In the genomic region with DNA sequence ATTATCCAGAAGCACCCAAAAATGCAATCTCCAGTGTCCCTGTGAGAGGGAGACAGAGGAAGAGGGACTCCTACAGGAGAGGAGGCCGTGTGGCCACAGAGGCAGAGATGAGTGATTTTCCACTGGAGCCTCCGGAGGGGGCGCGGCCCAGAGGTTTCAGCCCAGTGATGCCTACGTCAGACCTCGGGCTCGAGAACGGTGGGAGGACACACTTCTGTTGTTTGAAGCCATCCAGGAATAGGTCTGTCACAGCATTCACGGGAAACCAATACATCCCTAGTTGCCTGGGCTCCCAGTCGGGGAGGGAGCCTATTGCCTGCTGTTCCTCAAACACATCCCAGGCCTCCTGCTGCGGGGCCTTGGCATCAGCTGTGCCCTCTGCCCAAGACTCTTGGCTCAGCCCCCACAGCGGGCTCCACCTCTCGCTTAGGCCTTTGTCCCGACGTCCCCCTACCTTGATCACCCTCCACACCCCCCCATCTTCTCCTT, we compare ENCODE assay signal across 1 cellular context.
TF ChIP-seq lines count a peak whose summit lies in the region.

No MANE protein-coding gene starts in this region.

TF ChIP-seq in HCT116, 20 proteins besides CTCF, POLR2A, EP300 and RAD21 (continued from another document):
- TF ChIP-seq SRF (IDR thresholded peaks at IDR 0.05; ENCODE audit: low read depth) (no peak), SP1 (IDR thresholded peaks at IDR 0.05; ENCODE audit: low read depth) (no peak), CBX3 (IDR thresholded peaks at IDR 0.05; ENCODE audit: low read depth) (no peak)
- TF ChIP-seq, protein P1, sequence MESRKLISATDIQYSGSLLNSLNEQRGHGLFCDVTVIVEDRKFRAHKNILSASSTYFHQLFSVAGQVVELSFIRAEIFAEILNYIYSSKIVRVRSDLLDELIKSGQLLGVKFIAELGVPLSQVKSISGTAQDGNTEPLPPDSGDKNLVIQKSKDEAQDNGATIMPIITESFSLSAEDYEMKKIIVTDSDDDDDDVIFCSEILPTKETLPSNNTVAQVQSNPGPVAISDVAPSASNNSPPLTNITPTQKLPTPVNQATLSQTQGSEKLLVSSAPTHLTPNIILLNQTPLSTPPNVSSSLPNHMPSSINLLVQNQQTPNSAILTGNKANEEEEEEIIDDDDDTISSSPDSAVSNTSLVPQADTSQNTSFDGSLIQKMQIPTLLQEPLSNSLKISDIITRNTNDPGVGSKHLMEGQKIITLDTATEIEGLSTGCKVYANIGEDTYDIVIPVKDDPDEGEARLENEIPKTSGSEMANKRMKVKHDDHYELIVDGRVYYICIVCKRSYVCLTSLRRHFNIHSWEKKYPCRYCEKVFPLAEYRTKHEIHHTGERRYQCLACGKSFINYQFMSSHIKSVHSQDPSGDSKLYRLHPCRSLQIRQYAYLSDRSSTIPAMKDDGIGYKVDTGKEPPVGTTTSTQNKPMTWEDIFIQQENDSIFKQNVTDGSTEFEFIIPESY (IDR thresholded peaks at IDR 0.05; ENCODE audit: extremely low read depth, insufficient replicate concordance, low read length) = no peak
- TF ChIP-seq, protein P2, sequence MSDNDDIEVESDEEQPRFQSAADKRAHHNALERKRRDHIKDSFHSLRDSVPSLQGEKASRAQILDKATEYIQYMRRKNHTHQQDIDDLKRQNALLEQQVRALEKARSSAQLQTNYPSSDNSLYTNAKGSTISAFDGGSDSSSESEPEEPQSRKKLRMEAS (IDR thresholded peaks at IDR 0.05) = no peak
